30 cellular contexts compared by ENCODE assay signal in the genomic region with DNA sequence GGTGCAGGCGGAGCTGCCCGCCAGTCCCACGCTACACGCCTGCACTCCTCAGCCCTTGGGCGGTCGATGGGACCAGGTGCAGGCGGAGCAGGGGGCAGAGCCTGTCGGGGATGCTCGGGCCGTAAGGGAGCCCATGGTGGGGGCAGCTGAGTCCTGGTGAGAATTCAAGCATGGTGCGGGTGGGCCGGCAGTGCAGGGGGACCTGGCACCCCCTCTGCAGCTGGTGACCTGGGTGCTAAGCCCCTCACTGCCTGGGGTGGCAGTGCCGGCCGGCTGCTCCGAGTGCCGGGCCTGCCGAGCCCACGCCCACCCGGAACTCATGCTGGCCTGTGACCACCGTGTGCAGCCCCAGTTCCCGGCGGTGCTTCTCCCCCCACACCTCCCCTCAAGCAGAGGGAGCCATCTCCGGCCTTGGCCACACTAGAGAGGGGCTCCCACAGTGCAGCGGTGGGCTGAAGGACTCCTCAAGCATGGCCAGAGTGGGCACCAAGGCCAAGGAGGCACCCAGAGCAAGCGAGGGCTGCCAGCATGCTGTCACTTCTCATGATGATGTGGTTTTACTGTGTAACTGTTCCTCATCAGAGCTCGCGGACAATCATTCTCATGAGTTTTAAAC.
"Had no signal": no experiment of that assay in that cellular context is flagged by ENCODE, and none has a peak within 500 bp of the region (broad histone marks: within the 10 kb centered on the region; RNA-seq: fewer than 3 reads in every experiment).

No MANE protein-coding gene starts in this region.

- H3K9me3 Mint-ChIP-seq: activated naive CD4-positive, alpha-beta T cell treated with anti-CD3 and anti-CD28 coated beads, Interleukin-2, amount 50 U/mL, for 24 hours had no signal

- H3K36me3 Mint-ChIP-seq: activated naive CD4-positive, alpha-beta T cell treated with anti-CD3 and anti-CD28 coated beads, Interleukin-2, amount 50 U/mL, for 24 hours; activated naive CD8-positive, alpha-beta T cell treated with anti-CD3 and anti-CD28 coated beads, Interleukin-2, amount 10 ng/mL, durations not matched to agents 7 days and 5 days had no signal

- H3K4me1 ChIP-seq: body of pancreas, breast epithelium had no signal

- H3K27ac ChIP-seq: body of pancreas, breast epithelium, RWPE1 had no signal

- H3K4me3 Mint-ChIP-seq: activated CD4-positive, alpha-beta T cell treated with anti-CD3 and anti-CD28 coated beads, Interleukin-2, amount 10 ng/mL, durations not matched to agents 24 days and 14 days; activated CD8-positive, alpha-beta T cell treated with anti-CD3 and anti-CD28 coated beads, Interleukin-2, amount 10 ng/mL, durations not matched to agents 7 days and 5 days; activated naive CD4-positive, alpha-beta T cell treated with anti-CD3 and anti-CD28 coated beads, Interleukin-2, amount 50 U/mL, for 24 hours; activated naive CD8-positive, alpha-beta T cell treated with anti-CD3 and anti-CD28 coated beads, Interleukin-2, amount 10 ng/mL, durations not matched to agents 7 days and 5 days; activated T-cell treated with anti-CD3 and anti-CD28 coated beads, Interleukin-2, amount 50 U/mL, for 24 hours; T-helper 1 cell treated with Interleukin-12 subunit alpha and Interleukin-12 subunit beta and Interleukin-4 antibody, amounts not matched to agents 30 μg/mL and 1 μg/mL, for 36 hours; T-helper 2 cell treated with Interferon-gamma antibody and Interleukin-4, amounts not matched to agents 5 μg/mL and 100 μg/mL, for 36 hours had no signal

- H3K27ac Mint-ChIP-seq: activated CD4-positive, alpha-beta T cell treated with anti-CD3 and anti-CD28 coated beads, Interleukin-2, amount 10 ng/mL, durations not matched to agents 24 days and 14 days; activated CD8-positive, alpha-beta T cell treated with anti-CD3 and anti-CD28 coated beads, Interleukin-2, amount 10 ng/mL, durations not matched to agents 7 days and 5 days; activated naive CD4-positive, alpha-beta T cell treated with anti-CD3 and anti-CD28 coated beads, Interleukin-2, amount 50 U/mL, for 24 hours; activated naive CD8-positive, alpha-beta T cell treated with anti-CD3 and anti-CD28 coated beads, Interleukin-2, amount 10 ng/mL, durations not matched to agents 7 days and 5 days; activated T-cell treated with anti-CD3 and anti-CD28 coated beads, Interleukin-2, amount 50 U/mL, for 24 hours; activated T-helper 2 cell treated with anti-CD3 and anti-CD28 coated beads, Interferon-gamma antibody, Interleukin-2, Interleukin-4, amounts not matched to agents 10 μg/mL and 5 μg/mL and 100 μg/mL, durations not matched to agents 14 hours and 24 hours and 36 hours; T-helper 1 cell treated with Interleukin-12 subunit alpha and Interleukin-12 subunit beta and Interleukin-4 antibody, amounts not matched to agents 30 μg/mL and 1 μg/mL, for 36 hours; T-helper 2 cell treated with Interferon-gamma antibody and Interleukin-4, amounts not matched to agents 5 μg/mL and 100 μg/mL, for 36 hours had no signal

- H3K4me3 ChIP-seq: body of pancreas, breast epithelium, K562 had no signal

- H3K36me3 ChIP-seq: breast epithelium had no signal

- H3K27me3 ChIP-seq: body of pancreas, breast epithelium had no signal

- DNase-seq: activated CD4-positive, alpha-beta T cell treated with anti-CD3 and anti-CD28 coated beads, Interleukin-2, amount 10 ng/mL, durations not matched to agents 24 days and 14 days; activated CD4-positive, alpha-beta T cell treated with anti-CD3 and anti-CD28 coated beads, Interleukin-2, amount 50 U/mL, for 4 hours; activated CD8-positive, alpha-beta T cell treated with anti-CD3 and anti-CD28 coated beads, Interleukin-2, amount 10 ng/mL, durations not matched to agents 7 days and 5 days; activated gamma-delta T cell; activated naive CD4-positive, alpha-beta T cell treated with Interleukin-2 at 50 U/mL for 16 hours; activated naive CD8-positive, alpha-beta T cell treated with anti-CD3 and anti-CD28 coated beads, Interleukin-2, amount 10 ng/mL, durations not matched to agents 7 days and 5 days; activated T-cell treated with anti-CD3 and anti-CD28 coated beads, Interleukin-2, amount 50 U/mL, for 24 hours; amygdala; body of pancreas; NCI-H1092 treated with DMSO at 0.1 percent for 48 hours; NCI-H1417; NCI-H146; NCI-H187; NCI-H2029 treated with DMSO at 0.1 percent for 48 hours; NCI-H2107; NCI-H2171; NCI-H510A; NCI-H526; NCI-H748 treated with DMSO at 0.1 percent for 48 hours; NK-92 treated with Interleukin-12 subunit alpha and Interleukin-12 subunit beta, amount 100 ng/mL, for 24 hours; SIG-M5 had no signal

- ATAC-seq: activated CD8-positive, alpha-beta T cell treated with anti-CD3 and anti-CD28 coated beads, Interleukin-2, amount 10 ng/mL, durations not matched to agents 7 days and 5 days; body of pancreas; K562; Panc1; Right ventricle myocardium inferior had no signal

- H3K4me1 Mint-ChIP-seq: activated CD4-positive, alpha-beta T cell treated with anti-CD3 and anti-CD28 coated beads, Interleukin-2, amount 10 ng/mL, durations not matched to agents 24 days and 14 days; activated naive CD4-positive, alpha-beta T cell treated with anti-CD3 and anti-CD28 coated beads, Interleukin-2, amount 50 U/mL, for 24 hours; activated naive CD8-positive, alpha-beta T cell treated with anti-CD3 and anti-CD28 coated beads, Interleukin-2, amount 10 ng/mL, durations not matched to agents 7 days and 5 days had no signal

- H3K27me3 Mint-ChIP-seq: activated CD4-positive, alpha-beta T cell treated with anti-CD3 and anti-CD28 coated beads, Interleukin-2, amount 10 ng/mL, durations not matched to agents 24 days and 14 days; activated naive CD4-positive, alpha-beta T cell treated with anti-CD3 and anti-CD28 coated beads, Interleukin-2, amount 50 U/mL, for 24 hours; activated naive CD8-positive, alpha-beta T cell treated with anti-CD3 and anti-CD28 coated beads, Interleukin-2, amount 10 ng/mL, durations not matched to agents 7 days and 5 days; activated T-cell treated with anti-CD3 and anti-CD28 coated beads, Interleukin-2, amount 50 U/mL, for 24 hours had no signal
